ENCODE assay signal across 15 cellular contexts in the genomic region with DNA sequence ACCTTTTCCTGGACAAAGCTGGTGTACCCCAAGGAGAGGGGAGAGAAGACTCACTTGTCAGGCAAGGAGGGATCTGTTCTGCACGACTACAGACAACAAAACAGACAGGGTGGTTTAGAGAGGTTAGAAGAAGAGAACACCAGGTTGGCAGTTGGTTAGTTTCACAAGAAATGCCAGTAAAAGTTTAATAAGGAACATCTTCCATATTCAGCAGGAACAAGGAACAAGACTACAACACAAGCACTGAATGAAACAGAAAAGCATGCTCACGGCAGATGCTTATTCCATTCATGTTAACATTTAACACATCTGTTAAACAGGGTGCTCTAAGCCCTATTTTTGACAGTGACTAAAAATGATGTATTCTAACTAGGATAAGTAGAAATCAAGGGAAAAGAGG.
DNase-seq lines count a peak whose midpoint lies in the region; ATAC-seq and TF ChIP-seq lines count a peak whose summit lies in the region.
"Had no signal": no experiment of that assay in that cellular context is flagged by ENCODE, and none has a peak within 500 bp of the region (broad histone marks: within the 10 kb centered on the region; RNA-seq: fewer than 3 reads in every experiment).

No MANE protein-coding gene starts in this region.

- H4K5ac ChIP-seq in IMR-90 (ENCODE audit: low read depth, low read length): no peak overlapping the region

- no peaks in the 10 kb centered on the region for H3F3A ChIP-seq in smooth muscle cell (ENCODE audit: low read depth)

- intact Hi-C loops in IMR-90 (cut with micrococcal nuclease): loop anchor here (5.0 kb wide), 1 partner anchor 159 kb away; the partner anchor contains the start of gene WDFY3

- no peak overlapping the region for H2BK20ac ChIP-seq in IMR-90 (ENCODE audit: low read depth, low read length)

- H3K27me3 ChIP-seq in IMR-90 (ENCODE audit: control insufficient read depth, insufficient read depth, low read length) (no peaks in the 10 kb centered on the region), smooth muscle cell (ENCODE audit: low read depth) (no peaks in the 10 kb centered on the region)

- H3K27ac ChIP-seq in IMR-90 (ENCODE audit: insufficient read depth, low read length): no peak overlapping the region
- no peak overlapping the region for H3K27ac ChIP-seq in smooth muscle cell (ENCODE audit: low read depth)
- H3K27ac ChIP-seq: HL-60 had no signal

- peaks cover 27% of the 10 kb centered on the region for H3K36me3 Mint-ChIP-seq in brain
- peaks cover 27% of the 10 kb centered on the region for H3K36me3 Mint-ChIP-seq in nephron progenitor cell (ENCODE audit: low read depth)
- H3K36me3 Mint-ChIP-seq: CD4-positive, alpha-beta memory T cell had no signal

- no CpG with 5 or more reads among the region's 2 CpGs for WGBS in IMR-90 (ENCODE audit: extremely low coverage in 2 of 2, insufficient read length in 1 of 2), 2 experiments
- WGBS in smooth muscle cell (ENCODE audit: low lambda C conversion rate): 90% methylated on average over 2 of the region's 2 CpGs

- H3K4me1 ChIP-seq in IMR-90 (ENCODE audit: control insufficient read depth, insufficient read depth, low read length): no peaks in the 10 kb centered on the region; the same call in 1 of the 2 replicates
- H3K4me1 ChIP-seq in smooth muscle cell (ENCODE audit: low read depth): no peaks in the 10 kb centered on the region

- BruUV-seq in IMR-90 (replicated peaks; lab: Mats Ljungman, UMichigan): no TSS peak

- H3K9ac ChIP-seq in IMR-90 (ENCODE audit: low read depth, low read length): no peak overlapping the region
- no peak overlapping the region for H3K9ac ChIP-seq in smooth muscle cell (ENCODE audit: low read depth)

- H2AFZ ChIP-seq in IMR-90 (replicated peaks; ENCODE audit: low read length, poor library complexity): no peak overlapping the region
- no peak overlapping the region for H2AFZ ChIP-seq in smooth muscle cell (ENCODE audit: low read depth)

- no peak overlapping the region for H3K56ac ChIP-seq in IMR-90 (ENCODE audit: extremely low read depth, insufficient read depth, low read length)

- peak overlapping the region; percentile 24; the same call in 1 of the 2 replicates for H3K23ac ChIP-seq in IMR-90 (ENCODE audit: low read depth, low read length)

- H2BK120ac ChIP-seq in IMR-90 (ENCODE audit: low read depth, low read length): no peak overlapping the region

- H3K9me3 ChIP-seq in IMR-90 (ENCODE audit: control insufficient read depth, insufficient read depth, low read length): no peaks in the 10 kb centered on the region
- H3K9me3 ChIP-seq in smooth muscle cell (replicated peaks; ENCODE audit: low read depth): no peaks in the 10 kb centered on the region

- no peak overlapping the region for H3K4ac ChIP-seq in IMR-90 (ENCODE audit: low read depth, low read length)

- H3K79me1 ChIP-seq in IMR-90 (ENCODE audit: low read depth in 1 of 2, low read length in 2 of 2): peaks cover 2 to 7% of the 10 kb centered on the region in 2 experiments; a peak in 3 of 4 replicates

- H3K4me3 ChIP-seq in IMR-90 (ENCODE audit: insufficient read depth, low read depth, low read length) (no peak overlapping the region), smooth muscle cell (no peak overlapping the region)

- H3K36me3 ChIP-seq in IMR-90 (ENCODE audit: control insufficient read depth, insufficient read depth, low read length) (peaks cover 4% of the 10 kb centered on the region), smooth muscle cell (ENCODE audit: low read depth) (peaks cover 7% of the 10 kb centered on the region)

- TF ChIP-seq CTCF in IMR-90 (conservative IDR thresholded peaks at IDR 0.05; ENCODE audit: low read depth, low read length): no peak
- no peak for TF ChIP-seq CTCF in brain (conservative IDR thresholded peaks at IDR 0.05)
- no peak for TF ChIP-seq CTCF in nephron progenitor cell (IDR thresholded peaks at IDR 0.05)
- no peak for TF ChIP-seq CTCF in smooth muscle cell (IDR thresholded peaks at IDR 0.05; ENCODE audit: borderline replicate concordance, insufficient read depth, poor library complexity, severe bottlenecking)

- dilution Hi-C loops in IMR-90 (cut with HindIII; ENCODE audit: low sequenced_read_pairs, unreplicated experiment): no loop called here

- peaks cover 22% of the 10 kb centered on the region for H3K4me1 Mint-ChIP-seq in brain
- H3K4me1 Mint-ChIP-seq in nephron progenitor cell: no peaks in the 10 kb centered on the region
- H3K4me1 Mint-ChIP-seq: B cell; CD4-positive, alpha-beta memory T cell had no signal

- H3K14ac ChIP-seq in IMR-90 (replicated peaks; ENCODE audit: low read depth, low read length): no peak overlapping the region

- POLR2A ChIA-PET in IMR-90 (lab: Charles Lee; ENCODE audit: unreplicated experiment): no interaction called here

- H3K79me2 ChIP-seq in smooth muscle cell (ENCODE audit: low read depth): no peaks in the 10 kb centered on the region

- H3K27ac Mint-ChIP-seq in brain (peak overlapping the region; percentile 6 to 93 (median 23)), nephron progenitor cell (peak overlapping the region; percentile 79)
- H3K27ac Mint-ChIP-seq: B cell; CD4-positive, alpha-beta memory T cell had no signal

- H3K27me3 Mint-ChIP-seq in brain (peaks cover 3% of the 10 kb centered on the region), nephron progenitor cell (ENCODE audit: low read depth, poor library complexity) (no peaks in the 10 kb centered on the region)
- H3K27me3 Mint-ChIP-seq: B cell had no signal

- H3K4me3 Mint-ChIP-seq in brain (no peak overlapping the region), nephron progenitor cell (no peak overlapping the region)
- H3K4me3 Mint-ChIP-seq: B cell; CD4-positive, alpha-beta memory T cell had no signal

- H4K91ac ChIP-seq in IMR-90 (ENCODE audit: insufficient read depth, low read depth, low read length): no peak overlapping the region

- H3K9me3 Mint-ChIP-seq in brain: no peaks in the 10 kb centered on the region
- no peaks in the 10 kb centered on the region for H3K9me3 Mint-ChIP-seq in nephron progenitor cell
- H3K9me3 Mint-ChIP-seq: CD4-positive, alpha-beta memory T cell had no signal

- no peak overlapping the region for H2AK9ac ChIP-seq in IMR-90 (replicated peaks; ENCODE audit: low read depth, low read length, poor library complexity)

- in situ Hi-C loops in IMR-90 (cut with MboI; ENCODE audit: low sequenced_read_pairs): no loop called here

- no peak for TF ChIP-seq RAD21 in IMR-90 (IDR thresholded peaks at IDR 0.05; ENCODE audit: low read length)

- H4K20me1 ChIP-seq in IMR-90 (ENCODE audit: insufficient read depth, low read length) (no peaks in the 10 kb centered on the region), smooth muscle cell (ENCODE audit: low read depth) (no peaks in the 10 kb centered on the region)

- H3K4me2 ChIP-seq in IMR-90 (ENCODE audit: low read depth, low read length): no peak overlapping the region
- no peak overlapping the region for H3K4me2 ChIP-seq in smooth muscle cell

- DNase-seq in IMR-90 (no peak), nephron progenitor cell (no peak), SW480 (ENCODE audit: low spot score) (no peak), smooth muscle cell (lab: John Stamatoyannopoulos, UW; ENCODE audit: unreplicated experiment) (no peak), OCI-M2 (lab: John Stamatoyannopoulos, UW; ENCODE audit: unreplicated experiment) (no peak)
- DNase-seq: C1 segment of cervical spinal cord; CD4-positive, alpha-beta memory T cell; DMS153; DMS79 treated with DMSO at 0.1 percent for 48 hours; EL; HCEC 1CT had no signal

- no peak overlapping the region for H2BK5ac ChIP-seq in IMR-90 (ENCODE audit: low read depth, low read length, poor library complexity, severe bottlenecking)

- no peak overlapping the region for H2BK15ac ChIP-seq in IMR-90 (ENCODE audit: low read depth, low read length)

- no peaks in the 10 kb centered on the region for H3K9me1 ChIP-seq in IMR-90 (ENCODE audit: insufficient read depth, low read length)

- CTCF ChIA-PET in IMR-90 (lab: Yijun Ruan, JAX): interaction anchor here (0.9 kb wide), 1 partner anchor 158 kb away, joined by 3 read pairs; no protein-coding TSS in a partner anchor

- H2AK5ac ChIP-seq in IMR-90 (ENCODE audit: low read depth, low read length): no peak overlapping the region

- no peak for TF ChIP-seq POLR2A in IMR-90 (IDR thresholded peaks at IDR 0.05; ENCODE audit: low read depth, low read length)

- no peak overlapping the region for H3K18ac ChIP-seq in IMR-90 (ENCODE audit: low read depth, low read length)

- no peak for ATAC-seq in IMR-90 (ENCODE audit: low read depth)
- no peak for ATAC-seq in HG02588 (IDR thresholded peaks at IDR 0.05; ENCODE audit: unreplicated experiment)

- H4K8ac ChIP-seq in IMR-90 (ENCODE audit: low read depth in 2 of 2, low read length in 2 of 2): no peak overlapping the region

TF ChIP-seq in IMR-90, 13 proteins besides CTCF, POLR2A, EP300 and RAD21 (continues in another document):
- TF ChIP-seq RFX5 (IDR thresholded peaks at IDR 0.05; ENCODE audit: low read depth, low read length): no peak
- no peak for TF ChIP-seq CHD1 (IDR thresholded peaks at IDR 0.05; ENCODE audit: low read depth, low read length)
- TF ChIP-seq NFE2L2 (IDR thresholded peaks at IDR 0.05; ENCODE audit: low read depth, low read length): no peak
- TF ChIP-seq ELK1 (IDR thresholded peaks at IDR 0.05; ENCODE audit: borderline replicate concordance, low read depth, low read length): no peak
- TF ChIP-seq, protein P1, sequence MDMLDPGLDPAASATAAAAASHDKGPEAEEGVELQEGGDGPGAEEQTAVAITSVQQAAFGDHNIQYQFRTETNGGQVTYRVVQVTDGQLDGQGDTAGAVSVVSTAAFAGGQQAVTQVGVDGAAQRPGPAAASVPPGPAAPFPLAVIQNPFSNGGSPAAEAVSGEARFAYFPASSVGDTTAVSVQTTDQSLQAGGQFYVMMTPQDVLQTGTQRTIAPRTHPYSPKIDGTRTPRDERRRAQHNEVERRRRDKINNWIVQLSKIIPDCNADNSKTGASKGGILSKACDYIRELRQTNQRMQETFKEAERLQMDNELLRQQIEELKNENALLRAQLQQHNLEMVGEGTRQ (IDR thresholded peaks at IDR 0.05; ENCODE audit: low read depth, low read length): no peak
- no peak for TF ChIP-seq SMC3 (IDR thresholded peaks at IDR 0.05; ENCODE audit: low read depth, low read length)
- no peak for TF ChIP-seq CEBPB (IDR thresholded peaks at IDR 0.05; ENCODE audit: low read depth, low read length)
- TF ChIP-seq RCOR1 (IDR thresholded peaks at IDR 0.05; ENCODE audit: insufficient replicate concordance, low read length): no peak
- no peak for TF ChIP-seq FOS (IDR thresholded peaks at IDR 0.05; ENCODE audit: low read depth, low read length)
- no peak for TF ChIP-seq MAFK (IDR thresholded peaks at IDR 0.05; ENCODE audit: low read depth, low read length)
